ENCODE assay signal across 30 cellular contexts in genomic region chrX:101691823-101692222, GRCh38. TPM values are rescaled to one million over a fixed set of nuclear protein-coding genes. Genes with fewer than 3 reads are reported as not detected.
DNase-seq lines count a peak whose midpoint lies in the region; ATAC-seq, FAIRE-seq and TF ChIP-seq lines count a peak whose summit lies in the region.
"Had no signal": no experiment of that assay in that cellular context is flagged by ENCODE, and none has a peak within 500 bp of the region (broad histone marks: within the 10 kb centered on the region; RNA-seq: fewer than 3 reads in every experiment).

No MANE protein-coding gene starts in this region.

- H3K27me3 ChIP-seq in astrocyte (ENCODE audit: insufficient read depth, low read length) = no peaks in the 10 kb centered on the region
- H3K27me3 ChIP-seq: BLaER1 treated with 17β-estradiol and CSF1 and Interleukin-3, amounts not matched to agents 10 nM and 100 nM had no signal

- no peak for TF ChIP-seq CTCF in astrocyte (IDR thresholded peaks at IDR 0.05; ENCODE audit: insufficient read depth, low read depth, low read length)

- no peaks in the 10 kb centered on the region for H3K27me3 Mint-ChIP-seq in astrocyte (ENCODE audit: low read depth, unreplicated experiment)

- H3K9me3 Mint-ChIP-seq in astrocyte (ENCODE audit: unreplicated experiment) = no peaks in the 10 kb centered on the region
- H3K9me3 Mint-ChIP-seq: CD4-positive, alpha-beta T cell; HFFc6 had no signal

- TF ChIP-seq RAD21 in Ishikawa (IDR thresholded peaks at IDR 0.05; ENCODE audit: low read depth) = no peak

- H3K36me3 ChIP-seq in astrocyte (ENCODE audit: insufficient read depth, low read length) = no peaks in the 10 kb centered on the region
- H3K36me3 ChIP-seq: BLaER1 treated with 17β-estradiol and CSF1 and Interleukin-3, amounts not matched to agents 10 nM and 100 nM had no signal

- no peak overlapping the region for H3K4me3 ChIP-seq in astrocyte (ENCODE audit: insufficient read depth, low read depth, low read length)
- H3K4me3 ChIP-seq: A549; BLaER1 treated with 17β-estradiol and CSF1 and Interleukin-3, amounts not matched to agents 10 nM and 100 nM; GM12878; GM23248; K562 had no signal

- no peak overlapping the region for H3K4me2 ChIP-seq in astrocyte (ENCODE audit: low read length)
- H3K4me2 ChIP-seq: A549; BLaER1 treated with 17β-estradiol and CSF1 and Interleukin-3, amounts not matched to agents 10 nM and 100 nM had no signal

- no peak for ATAC-seq in HG03432 (IDR thresholded peaks at IDR 0.05; ENCODE audit: unreplicated experiment)
- ATAC-seq: A549, GM12878, K562, PC-3, SK-N-SH treated with all-trans-retinoic acid at 6 μM for 48 hours had no signal

- H3K4me1 ChIP-seq in astrocyte (ENCODE audit: insufficient read depth, low read length) = no peaks in the 10 kb centered on the region
- H3K4me1 ChIP-seq: A549; BLaER1 treated with 17β-estradiol and CSF1 and Interleukin-3, amounts not matched to agents 10 nM and 100 nM had no signal

- H3K27ac Mint-ChIP-seq in astrocyte (ENCODE audit: unreplicated experiment) = no peak overlapping the region
- H3K27ac Mint-ChIP-seq: CD4-positive, alpha-beta T cell; HFFc6 had no signal

- no peaks in the 10 kb centered on the region for H3K4me1 Mint-ChIP-seq in astrocyte (ENCODE audit: low read depth, unreplicated experiment)

- peak; percentile 91 for FAIRE-seq in astrocyte (lab: Jason Lieb, UNC)
- FAIRE-seq: GM12878, K562 had no signal

- H3K4me3 Mint-ChIP-seq in astrocyte (ENCODE audit: unreplicated experiment) = no peak overlapping the region
- H3K4me3 Mint-ChIP-seq: CD4-positive, alpha-beta T cell; HFFc6 had no signal

- H3K27ac ChIP-seq in astrocyte (ENCODE audit: low read depth, low read length) = no peak overlapping the region
- H3K27ac ChIP-seq: A549; BLaER1 treated with 17β-estradiol and CSF1 and Interleukin-3, amounts not matched to agents 10 nM and 100 nM; GM23248 had no signal

- no peak for TF ChIP-seq EP300 in Ishikawa (IDR thresholded peaks at IDR 0.05; ENCODE audit: borderline replicate concordance)

- no peaks in the 10 kb centered on the region for H3K9me3 ChIP-seq in astrocyte (ENCODE audit: insufficient read depth, low read depth, low read length)
- H3K9me3 ChIP-seq: A549; BLaER1 treated with 17β-estradiol and CSF1 and Interleukin-3, amounts not matched to agents 10 nM and 100 nM had no signal

- no peaks in the 10 kb centered on the region for H3K79me2 ChIP-seq in astrocyte (ENCODE audit: insufficient read depth, low read length)

- DNase-seq in astrocyte (ENCODE audit: low read depth) (no peak), fibroblast of peridontal ligament (ENCODE audit: extremely low read depth) (peak; percentile 17), renal cortical epithelial cell (ENCODE audit: low read depth) (peak; percentile 72), D341Med (ENCODE audit: low spot score) (no peak), NCI-H146 (lab: John Stamatoyannopoulos, UW) (no peak)
- DNase-seq: AML-193; CD4-positive, alpha-beta T cell; EL; GDM1; GM23248; H7; HFFc6; Kasumi-1; MV-4-11; NCI-H1105; NCI-H1436 treated with DMSO at 0.1 percent for 48 hours; NCI-H1930; NCI-H2107; NCI-H82; NK-92 treated with Interleukin-12 subunit alpha and Interleukin-12 subunit beta, amount 100 ng/mL, for 24 hours; PC-3 had no signal

- no peak overlapping the region for H3K9ac ChIP-seq in astrocyte (ENCODE audit: low read length)
- H3K9ac ChIP-seq: BLaER1 treated with 17β-estradiol and CSF1 and Interleukin-3, amounts not matched to agents 10 nM and 100 nM; GM23248 had no signal

- H4K20me1 ChIP-seq in astrocyte (ENCODE audit: insufficient read depth, low read length) = no peaks in the 10 kb centered on the region
- H4K20me1 ChIP-seq: BLaER1 treated with 17β-estradiol and CSF1 and Interleukin-3, amounts not matched to agents 10 nM and 100 nM had no signal

- H2AFZ ChIP-seq in astrocyte (ENCODE audit: low read depth, low read length) = no peak overlapping the region
- H2AFZ ChIP-seq: GM23248 had no signal

- H3K36me3 Mint-ChIP-seq in astrocyte (ENCODE audit: low read depth, unreplicated experiment) = no peaks in the 10 kb centered on the region

TF ChIP-seq in Ishikawa, 13 proteins besides CTCF, POLR2A, EP300 and RAD21:
- TF ChIP-seq USF1 (IDR thresholded peaks at IDR 0.05) (no peak), CEBPB (IDR thresholded peaks at IDR 0.05) (0 out of 2 replicates have a peak, but pooled peaks have one; percentile 34)

RNA-seq across cellular contexts. Expression of gene ARMCX2, which starts 32.2 kb away (rescaled TPM):
- total RNA-seq in astrocyte = 96.5 and 112 TPM in 2 replicates
- total RNA-seq in renal cortical epithelial cell = 32.5 and 69.4 TPM in 2 replicates
- total RNA-seq: HT-29, MCF 10A had no signal

Comparison
In these comparisons a context has a peak if more than half of its experiments do, and no peak if none do; other contexts are left out.
1. DNase-seq: peak in fibroblast of peridontal ligament (single experiment) and renal cortical epithelial cell (single experiment); none in astrocyte (single experiment), D341Med (single experiment) and NCI-H146 (single experiment).